9 cellular contexts compared by ENCODE assay signal in the genomic region with DNA sequence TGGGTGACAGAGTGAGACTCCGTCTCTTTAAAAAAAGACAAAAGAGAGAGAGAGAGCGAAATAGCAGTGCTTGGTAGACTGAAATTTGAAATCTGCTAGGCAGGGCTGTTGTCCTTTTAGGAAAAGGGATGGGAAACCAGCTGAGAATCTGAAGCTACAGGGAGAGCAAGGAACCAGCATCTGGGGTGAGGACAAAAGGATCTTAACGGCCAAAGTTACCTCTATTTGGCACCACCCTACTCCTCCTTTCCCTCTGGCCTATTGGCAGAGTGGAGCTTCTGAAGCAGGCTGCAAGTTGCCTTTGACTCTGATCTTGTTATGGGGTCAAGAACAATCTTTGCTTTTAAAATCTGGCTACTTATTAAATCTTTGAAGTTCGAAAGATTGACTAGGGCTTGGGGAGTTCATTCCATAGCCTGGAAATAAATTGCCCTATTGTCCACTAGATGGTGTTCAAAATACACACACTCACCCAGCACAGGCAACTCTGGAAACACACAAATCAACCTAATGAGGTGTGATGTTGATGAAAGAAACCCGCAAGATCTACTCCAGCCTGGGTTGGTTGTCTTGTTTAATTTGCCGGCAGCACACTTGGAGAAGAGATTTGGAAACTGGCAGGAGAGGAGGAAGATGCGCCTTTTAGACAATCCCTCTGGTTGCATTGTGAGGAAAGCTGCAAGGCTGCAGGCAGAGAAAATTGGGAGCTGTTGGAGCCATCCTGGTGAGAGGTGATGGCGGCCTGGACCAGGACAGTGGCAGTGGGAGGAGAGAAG. TPM values are rescaled to one million over a fixed set of nuclear protein-coding genes. Genes with fewer than 3 reads are reported as not detected.
DNase-seq lines count a peak whose midpoint lies in the region; ATAC-seq, FAIRE-seq and TF ChIP-seq lines count a peak whose summit lies in the region.
"Had no signal": no experiment of that assay in that cellular context is flagged by ENCODE, and none has a peak within 500 bp of the region (broad histone marks: within the 10 kb centered on the region; RNA-seq: fewer than 3 reads in every experiment).

No MANE protein-coding gene starts in this region.

- H3K79me2 ChIP-seq in endothelial cell of umbilical vein (ENCODE audit: control insufficient read depth, insufficient read depth, low read length): no peaks in the 10 kb centered on the region

- POLR2A ChIA-PET in endothelial cell of umbilical vein (lab: Charles Lee): no interaction called here

- H3K27me3 ChIP-seq in endothelial cell of umbilical vein (ENCODE audit: control insufficient read depth in 2 of 2, insufficient read depth in 2 of 2, low read length in 2 of 2): peaks cover 5 to 6% of the 10 kb centered on the region in 2 experiments

- no peak for TF ChIP-seq POLR2A in endothelial cell of umbilical vein (IDR thresholded peaks at IDR 0.05; ENCODE audit: low read depth, low read length)

- intact Hi-C loops in endothelial cell of umbilical vein (cut with micrococcal nuclease): loop anchor here (1.0 kb wide), 1 partner anchor 184 kb away; no protein-coding TSS in a partner anchor

- no peak overlapping the region for H3K4me3 ChIP-seq in endothelial cell of umbilical vein (replicated peaks in 1 of 3; ENCODE audit: insufficient read depth in 1 of 3, low read depth in 1 of 3, low read length in 3 of 3)

- H3K36me3 Mint-ChIP-seq in naive B cell: no peaks in the 10 kb centered on the region

- peak; percentile 55 for FAIRE-seq in endothelial cell of umbilical vein (lab: Jason Lieb, UNC)

- H3K36me3 ChIP-seq in endothelial cell of umbilical vein (ENCODE audit: control insufficient read depth in 2 of 2, extremely low read depth in 1 of 2, insufficient read depth in 2 of 2, low read length in 2 of 2): no peaks in the 10 kb centered on the region

- H3K27ac Mint-ChIP-seq in stimulated activated naive CD8-positive, alpha-beta T cell treated with anti-CD3 and anti-CD28 coated beads, Interleukin-15, amount 100 ng/mL, for 72 hours: peak overlapping the region in 1 of 2 donors; percentile 67
- H3K27ac Mint-ChIP-seq in naive B cell: peak overlapping the region in 1 of 6 donors; percentile 83
- H3K27ac Mint-ChIP-seq: activated naive CD8-positive, alpha-beta T cell had no signal

- H3K9ac ChIP-seq in endothelial cell of umbilical vein (replicated peaks; ENCODE audit: extremely low read depth, insufficient read depth, low read length): no peak overlapping the region

- dilution Hi-C loops in endothelial cell of umbilical vein (cut with MboI; ENCODE audit: extremely low pct_ligation_motif_present, low sequenced_read_pairs): no loop called here

- H3K27ac ChIP-seq in endothelial cell of umbilical vein (ENCODE audit: insufficient read depth, low read depth, low read length): no peak overlapping the region

- peak; percentile 80 for ATAC-seq in stimulated activated naive CD8-positive, alpha-beta T cell treated with anti-CD3 and anti-CD28 coated beads, Interleukin-15, amount 100 ng/mL, for 72 hours
- no peak for ATAC-seq in stimulated activated naive CD8-positive, alpha-beta T cell treated with anti-CD3 and anti-CD28 coated beads, Interleukin-15, Interleukin-2, amounts not matched to agents 100 U/mL and 50 U/mL, for 24 hours
- peak; percentile 73 to 78 for ATAC-seq in naive B cell (ENCODE audit: low read depth in 2 of 2)

- no TSS peak for BruUV-seq in endothelial cell of umbilical vein (replicated peaks; lab: Mats Ljungman, UMichigan)

- TF ChIP-seq CTCF in endothelial cell of umbilical vein (IDR thresholded peaks at IDR 0.05; ENCODE audit: extremely low read depth in 1 of 2, insufficient read depth in 1 of 2, low read depth in 1 of 2, low read length in 2 of 2): peak; percentile 24 to 32

- peaks cover 36% of the 10 kb centered on the region for H3K4me1 Mint-ChIP-seq in stimulated activated naive CD8-positive, alpha-beta T cell treated with anti-CD3 and anti-CD28 coated beads, Interleukin-15, amount 100 ng/mL, for 72 hours
- H3K4me1 Mint-ChIP-seq in naive B cell: peaks cover 22 to 31% (median 30%) of the 10 kb centered on the region in 3 donors

- no peaks in the 10 kb centered on the region for H3K9me1 ChIP-seq in endothelial cell of umbilical vein (replicated peaks; ENCODE audit: control insufficient read depth, extremely low read depth, insufficient read depth, low read length)

- H3K27me3 Mint-ChIP-seq in stimulated activated naive CD8-positive, alpha-beta T cell treated with anti-CD3 and anti-CD28 coated beads, Interleukin-15, amount 100 ng/mL, for 72 hours: no peaks in the 10 kb centered on the region
- H3K27me3 Mint-ChIP-seq in naive B cell: peaks cover 0 to 5% (median 0%) of the 10 kb centered on the region in 3 donors
- H3K27me3 Mint-ChIP-seq: activated naive CD8-positive, alpha-beta T cell had no signal

- no peak overlapping the region for H2AFZ ChIP-seq in endothelial cell of umbilical vein (ENCODE audit: low read depth, low read length)

- H3K9me3 ChIP-seq in endothelial cell of umbilical vein (replicated peaks; ENCODE audit: control insufficient read depth, insufficient read depth, low read length): no peaks in the 10 kb centered on the region

- H4K20me1 ChIP-seq in endothelial cell of umbilical vein (replicated peaks; ENCODE audit: control insufficient read depth, extremely low read depth, insufficient read depth, low read length): no peaks in the 10 kb centered on the region

- peak in 1 of 2 donors; percentile 37 for DNase-seq in stimulated activated naive CD8-positive, alpha-beta T cell treated with anti-CD3 and anti-CD28 coated beads, Interleukin-15, amount 100 ng/mL, for 72 hours
- DNase-seq in stimulated activated naive CD8-positive, alpha-beta T cell treated with anti-CD3 and anti-CD28 coated beads, Interleukin-15, Interleukin-2, amounts not matched to agents 100 U/mL and 50 U/mL, for 24 hours: no peak
- peak; percentile 24 for DNase-seq in KG1 (lab: John Stamatoyannopoulos, UW)
- DNase-seq in RPMI8226: peak; percentile 66
- DNase-seq in endothelial cell of umbilical vein (ENCODE audit: low read depth, low spot score): peak; percentile 24
- no peak for DNase-seq in naive B cell
- DNase-seq in stimulated activated CD4-positive, alpha-beta T cell treated with anti-CD3 and anti-CD28 coated beads, Interleukin-4, amount 100 ng/mL, for 24 hours: no peak
- DNase-seq in stimulated activated CD4-positive, alpha-beta T cell treated with anti-CD3 and anti-CD28 coated beads, Interleukin-2, amount 100 ng/mL, for 48 hours: no peak

- no peaks in the 10 kb centered on the region for H3K4me1 ChIP-seq in endothelial cell of umbilical vein (ENCODE audit: control insufficient read depth, extremely low read depth, insufficient read depth, low read length)

- H3K4me2 ChIP-seq in endothelial cell of umbilical vein (ENCODE audit: insufficient read depth, low read length): no peak overlapping the region

- CTCF ChIA-PET in endothelial cell of umbilical vein (lab: Charles Lee): interaction anchor here (0.7 to 7.4 kb wide), 6 partner anchors 11 to 184 kb away, joined by 3 to 29 read pairs (median 4); a partner anchor contains a TSS

- no peak overlapping the region for H3K4me3 Mint-ChIP-seq in stimulated activated naive CD8-positive, alpha-beta T cell treated with anti-CD3 and anti-CD28 coated beads, Interleukin-15, amount 100 ng/mL, for 72 hours
- H3K4me3 Mint-ChIP-seq in naive B cell: peak overlapping the region in 1 of 8 donors; percentile 41
- H3K4me3 Mint-ChIP-seq: activated naive CD8-positive, alpha-beta T cell had no signal

- no peaks in the 10 kb centered on the region for H3K9me3 Mint-ChIP-seq in stimulated activated naive CD8-positive, alpha-beta T cell treated with anti-CD3 and anti-CD28 coated beads, Interleukin-15, amount 100 ng/mL, for 72 hours
- H3K9me3 Mint-ChIP-seq in naive B cell: peaks cover 0 to 3% (median 0%) of the 10 kb centered on the region in 7 donors

TF ChIP-seq in endothelial cell of umbilical vein, 7 proteins besides CTCF, POLR2A, EP300 and RAD21:
- TF ChIP-seq, protein P1, sequence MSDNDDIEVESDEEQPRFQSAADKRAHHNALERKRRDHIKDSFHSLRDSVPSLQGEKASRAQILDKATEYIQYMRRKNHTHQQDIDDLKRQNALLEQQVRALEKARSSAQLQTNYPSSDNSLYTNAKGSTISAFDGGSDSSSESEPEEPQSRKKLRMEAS (IDR thresholded peaks at IDR 0.05; ENCODE audit: insufficient read depth, insufficient read length): no peak
- TF ChIP-seq FOS (IDR thresholded peaks at IDR 0.05; ENCODE audit: borderline replicate concordance, insufficient read depth, low read length) (no peak), GATA2 (IDR thresholded peaks at IDR 0.05; ENCODE audit: insufficient read depth, insufficient read length, low read depth, low read length) (no peak), EZH2 (IDR thresholded peaks at IDR 0.05; ENCODE audit: borderline replicate concordance, low read depth, low read length, severe bottlenecking) (no peak)

RNA-seq across cellular contexts. Expression of a gene that starts 16.5 kb away (rescaled TPM):
- 133 and 136 TPM in 2 replicates for total RNA-seq in endothelial cell of umbilical vein
- polyA plus RNA-seq in endothelial cell of umbilical vein (153 and 160 TPM in 2 replicates), naive B cell (ENCODE audit: low read depth in 6 of 6) (100 to 1,000 TPM; 156 to 250 (median 234) TPM)
- 135 and 150 TPM in 2 replicates for polyA plus RNA-seq in endothelial cell of umbilical vein (2011; cell fraction: cytosol; rRNA removed)
- 108 and 109 TPM in 2 replicates for polyA plus RNA-seq in endothelial cell of umbilical vein (2011; cell fraction: nucleus; rRNA removed)
- polyA plus RNA-seq in endothelial cell of umbilical vein (2012): 67.7 and 92.7 TPM in 2 replicates
- 139 and 149 TPM in 2 replicates for polyA minus RNA-seq in endothelial cell of umbilical vein
- 85.5 TPM for polyA minus RNA-seq in endothelial cell of umbilical vein (2011; cell fraction: cytosol; rRNA and poly(A)+ RNA removed)
- 40.8 and 68.6 TPM in 2 replicates for polyA minus RNA-seq in endothelial cell of umbilical vein (2011; cell fraction: nucleus; rRNA and poly(A)+ RNA removed)

Comparison
In these comparisons a context has a peak if more than half of its experiments do, and no peak if none do; other contexts are left out.
1. DNase-seq: peak in KG1 (single experiment), RPMI8226 (single experiment) and endothelial cell of umbilical vein (single experiment); none in stimulated activated naive CD8-positive, alpha-beta T cell treated with anti-CD3 and anti-CD28 coated beads, Interleukin-15, Interleukin-2, amounts not matched to agents 100 U/mL and 50 U/mL, for 24 hours (single experiment), naive B cell (single experiment), stimulated activated CD4-positive, alpha-beta T cell treated with anti-CD3 and anti-CD28 coated beads, Interleukin-4, amount 100 ng/mL, for 24 hours (single experiment) and stimulated activated CD4-positive, alpha-beta T cell treated with anti-CD3 and anti-CD28 coated beads, Interleukin-2, amount 100 ng/mL, for 48 hours (0 of 2).